10 cellular contexts compared by ENCODE assay signal in genomic region chr7:20438665-20439376, GRCh38.
A peak's percentile ranks its signal among the peaks of the same experiment; 100 is the strongest.
DNase-seq lines count a peak whose midpoint lies in the region; ATAC-seq and TF ChIP-seq lines count a peak whose summit lies in the region.
"Had no signal": no experiment of that assay in that cellular context is flagged by ENCODE, and none has a peak within 500 bp of the region (broad histone marks: within the 10 kb centered on the region; RNA-seq: fewer than 3 reads in every experiment).

No MANE protein-coding gene starts in this region.

- peaks cover 11% of the 10 kb centered on the region for H3K4me1 ChIP-seq in OCI-LY7 (ENCODE audit: insufficient read depth, low read length, poor library complexity, severe bottlenecking)

- no peaks in the 10 kb centered on the region for H3K9me2 ChIP-seq in OCI-LY7 (ENCODE audit: insufficient read depth, low read length)

- no peaks in the 10 kb centered on the region for H3K36me3 ChIP-seq in GM06990 (ENCODE audit: control insufficient read depth, insufficient read depth, low read length)
- no peaks in the 10 kb centered on the region for H3K36me3 ChIP-seq in OCI-LY7 (ENCODE audit: insufficient read depth, low read length)
- no peaks in the 10 kb centered on the region for H3K36me3 ChIP-seq in WERI-Rb-1

- H3K79me2 ChIP-seq in OCI-LY7 (ENCODE audit: insufficient read depth, low read depth, low read length), result no peaks in the 10 kb centered on the region

- CTCF ChIA-PET in OCI-LY7 (lab: Charles Lee; ENCODE audit: unreplicated experiment), result no interaction called here

- H3K4me3 ChIP-seq in GM06990 (replicated peaks; ENCODE audit: low read depth, low read length), result no peak overlapping the region
- H3K4me3 ChIP-seq in OCI-LY7 (ENCODE audit: low read depth, low read length, poor library complexity, severe bottlenecking), result no peak overlapping the region
- H3K4me3 ChIP-seq in WERI-Rb-1 (ENCODE audit: low read depth, low read length), result no peak overlapping the region

- no peaks in the 10 kb centered on the region for H4K20me1 ChIP-seq in OCI-LY7 (ENCODE audit: insufficient read depth, low read length)

- H3K27ac ChIP-seq in OCI-LY7 (ENCODE audit: low read depth, low read length, poor library complexity, severe bottlenecking) (no peak overlapping the region), WERI-Rb-1 (no peak overlapping the region)

- peak overlapping the region; percentile 45 for H3K4me2 ChIP-seq in OCI-LY7 (ENCODE audit: low read length)

- POLR2A ChIA-PET in OCI-LY7 (lab: Charles Lee), result interaction anchor here (0.7 kb wide), 1 partner anchor 10 kb away, joined by 4 read pairs; no protein-coding TSS in a partner anchor

- DNase-seq in GM06990 (ENCODE audit: extremely low read depth, insufficient read length) (peak; percentile 29), OCI-LY7 (ENCODE audit: low spot score) (peak; percentile 20), amniotic stem cell (lab: John Stamatoyannopoulos, UW) (no peak), WERI-Rb-1 (no peak), dermis blood vessel endothelial cell (no peak)
- no peak for DNase-seq in NK-92 treated with Interleukin-12 subunit alpha and Interleukin-12 subunit beta, amount 100 ng/mL, for 24 hours (lab: John Stamatoyannopoulos, UW)
- DNase-seq: activated CD4-positive, alpha-beta memory T cell treated with anti-CD3 and anti-CD28 coated beads for 36 hours; CD4-positive, alpha-beta memory T cell had no signal

- no peak for TF ChIP-seq CTCF in GM06990 (IDR thresholded peaks at IDR 0.05; ENCODE audit: insufficient read depth, low read length, poor library complexity, severe bottlenecking)
- TF ChIP-seq CTCF in OCI-LY7 (conservative IDR thresholded peaks at IDR 0.05; ENCODE audit: low read length), result no peak
- TF ChIP-seq CTCF in WERI-Rb-1 (IDR thresholded peaks at IDR 0.05; ENCODE audit: low read depth, low read length), result no peak

- H3K27me3 ChIP-seq in GM06990 (replicated peaks; ENCODE audit: control insufficient read depth, insufficient read depth, low read length), result no peaks in the 10 kb centered on the region
- H3K27me3 ChIP-seq in WERI-Rb-1 (ENCODE audit: insufficient read depth, low read depth, severe bottlenecking), result no peaks in the 10 kb centered on the region

- H3K9me3 ChIP-seq in OCI-LY7 (ENCODE audit: low read length) (no peaks in the 10 kb centered on the region), WERI-Rb-1 (ENCODE audit: severe bottlenecking) (no peaks in the 10 kb centered on the region)

- BruUV-seq in OCI-LY7 (replicated peaks; lab: Mats Ljungman, UMichigan), result no TSS peak

- H2AFZ ChIP-seq in OCI-LY7 (ENCODE audit: low read length), result 0 out of 2 replicates have a peak overlapping the region, but pooled peaks have one; percentile 7

- ATAC-seq in GM19467 (IDR thresholded peaks at IDR 0.05; ENCODE audit: unreplicated experiment) (peak; percentile 76), HG03066 (IDR thresholded peaks at IDR 0.05; ENCODE audit: low read depth, unreplicated experiment) (peak; percentile 88)

- intact Hi-C loops in OCI-LY7 (cut with micrococcal nuclease; ENCODE audit: unreplicated experiment), result no loop called here

Comparison
In these comparisons a context has a peak if more than half of its experiments do, and no peak if none do; other contexts are left out.
1. DNase-seq: peak in GM06990 (single experiment) and OCI-LY7 (single experiment); none in amniotic stem cell (single experiment), NK-92 treated with Interleukin-12 subunit alpha and Interleukin-12 subunit beta, amount 100 ng/mL, for 24 hours (single experiment), WERI-Rb-1 (single experiment) and dermis blood vessel endothelial cell (single experiment).